In genomic region chr12:88153959-88154358, GRCh38 we compare ENCODE assay signal across 9 cellular contexts. TPM values are rescaled to one million over a fixed set of nuclear protein-coding genes. Genes with fewer than 3 reads are reported as not detected.
DNase-seq lines count a peak whose midpoint lies in the region; ATAC-seq, FAIRE-seq and TF ChIP-seq lines count a peak whose summit lies in the region.
"Had no signal": no experiment of that assay in that cellular context is flagged by ENCODE, and none has a peak within 500 bp of the region (broad histone marks: within the 10 kb centered on the region; RNA-seq: fewer than 3 reads in every experiment).

No MANE protein-coding gene starts in this region.

- ATAC-seq in body of pancreas (no peak), left lung (no peak), HG03196 (IDR thresholded peaks at IDR 0.05; ENCODE audit: unreplicated experiment) (no peak), GM19397 (IDR thresholded peaks at IDR 0.05; ENCODE audit: unreplicated experiment) (no peak)
- ATAC-seq in activated CD4-positive, CD25-positive, alpha-beta regulatory T cell treated with anti-CD3 and anti-CD28 coated beads, Interleukin-2, amount 50 U/mL, for 24 hours, result no peak

- FAIRE-seq in D721Med (lab: Jason Lieb, UNC), result no peak

- no peaks in the 10 kb centered on the region for H3K27me3 Mint-ChIP-seq in mesothelial cell of epicardium (ENCODE audit: low read depth)

- peaks cover 10% of the 10 kb centered on the region for H3K36me3 Mint-ChIP-seq in mesothelial cell of epicardium

- H3K9me3 Mint-ChIP-seq in mesothelial cell of epicardium, result no peaks in the 10 kb centered on the region

- no peak for TF ChIP-seq POLR2A in body of pancreas (IDR thresholded peaks at IDR 0.05)

- H3K27ac Mint-ChIP-seq in mesothelial cell of epicardium, result no peak overlapping the region

- 77 to 81% methylated on average over 3 of the region's 3 CpGs for WGBS in body of pancreas, 2 donors

- no peak overlapping the region for H3K4me3 Mint-ChIP-seq in mesothelial cell of epicardium

- H3K27ac ChIP-seq in body of pancreas (no peak overlapping the region), left lung (no peak overlapping the region)
- H3K27ac ChIP-seq: skin epidermis had no signal

- H3K36me3 ChIP-seq in body of pancreas (replicated peaks in 1 of 2; ENCODE audit: insufficient read depth in 1 of 2, low read depth in 2 of 2), result no peaks in the 10 kb centered on the region
- H3K36me3 ChIP-seq in left lung, result peaks cover 0 to 12% of the 10 kb centered on the region in 2 donors

- TF ChIP-seq CTCF in D721Med (IDR thresholded peaks at IDR 0.05; ENCODE audit: insufficient read depth, missing control alignments), result peak; percentile 40
- peak in 6 of 7 experiments; percentile 17 to 30 (median 26) for TF ChIP-seq CTCF in body of pancreas (IDR thresholded peaks at IDR 0.05)
- TF ChIP-seq CTCF in mesothelial cell of epicardium (IDR thresholded peaks at IDR 0.05; ENCODE audit: unreplicated experiment), result peak; percentile 57
- TF ChIP-seq CTCF in left lung (IDR thresholded peaks at IDR 0.05), result peak in 1 of 2 donors; percentile 22

- no peaks in the 10 kb centered on the region for H3K4me1 Mint-ChIP-seq in mesothelial cell of epicardium

- intact Hi-C loops in body of pancreas (cut with DNase I) (no loop called here), left lung (cut with DNase I) (no loop called here)

- H3K4me1 ChIP-seq in body of pancreas (no peaks in the 10 kb centered on the region), left lung (peaks cover 0 to 4% of the 10 kb centered on the region in 2 donors)

- DNase-seq in D721Med (ENCODE audit: insufficient read length, low spot score) (no peak), Kasumi-1 (lab: John Stamatoyannopoulos, UW) (peak; percentile 6 to 50), body of pancreas (no peak), mesothelial cell of epicardium (ENCODE audit: low spot score in 2 of 2, unreplicated experiment in 2 of 2) (no peak), left lung (no peak)

- no peaks in the 10 kb centered on the region for H3K27me3 ChIP-seq in body of pancreas
- no peaks in the 10 kb centered on the region for H3K27me3 ChIP-seq in left lung

- H3K9me3 ChIP-seq in body of pancreas (no peaks in the 10 kb centered on the region), left lung (no peaks in the 10 kb centered on the region)

- H3K4me3 ChIP-seq in body of pancreas (no peak overlapping the region), left lung (no peak overlapping the region)
- H3K4me3 ChIP-seq: skin epidermis had no signal

RNA-seq across cellular contexts. Expression of gene TMTC3, which starts 11.9 kb away (rescaled TPM):
- 1 to 10 TPM; 3.3 to 6.2 TPM for total RNA-seq in body of pancreas
- 36.6 to 39.3 TPM (median 37.2 TPM) in 3 replicates for total RNA-seq in mesothelial cell of epicardium
- total RNA-seq in left lung, result 10 to 100 TPM; 27.5 to 34.4 TPM

RNA-seq across cellular contexts. Expression of gene CEP290, which starts 12.1 kb away (rescaled TPM):
- total RNA-seq in body of pancreas (10 to 100 TPM; 20.4 to 22.6 TPM), mesothelial cell of epicardium (39.2 to 42.5 TPM (median 39.4 TPM) in 3 replicates), left lung (10 to 100 TPM; 10.8 to 12.3 TPM)

Comparison
In these comparisons a context has a peak if more than half of its experiments do, and no peak if none do; other contexts are left out.
1. DNase-seq: peak in Kasumi-1 (2 of 2); none in D721Med (single experiment), body of pancreas (0 of 4), mesothelial cell of epicardium (0 of 2) and left lung (0 of 2).